1 cellular context compared by ENCODE assay signal in the genomic region with DNA sequence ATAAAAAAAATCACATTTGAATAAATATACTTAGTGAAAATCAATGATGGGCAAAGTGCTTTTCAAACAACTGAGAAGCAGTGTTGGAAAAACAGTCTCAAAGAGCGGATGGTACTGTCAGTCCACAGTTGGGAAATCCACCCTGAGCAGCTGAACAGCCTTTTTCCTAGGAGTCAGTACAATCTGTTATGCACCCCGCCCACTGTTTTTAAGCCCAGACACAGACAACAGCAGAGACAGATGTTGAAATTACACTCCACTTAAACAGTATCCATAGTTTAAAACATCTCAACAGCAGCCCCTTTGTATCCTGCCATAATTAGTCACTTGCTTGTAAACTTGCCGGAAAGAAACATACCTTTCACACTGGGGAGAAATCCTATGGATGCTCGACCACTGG.
TF ChIP-seq lines count a peak whose summit lies in the region.

No MANE protein-coding gene starts in this region.

TF ChIP-seq in GM23338, 12 proteins besides CTCF, POLR2A, EP300 and RAD21 (continued from another document):
- TF ChIP-seq, protein P1, sequence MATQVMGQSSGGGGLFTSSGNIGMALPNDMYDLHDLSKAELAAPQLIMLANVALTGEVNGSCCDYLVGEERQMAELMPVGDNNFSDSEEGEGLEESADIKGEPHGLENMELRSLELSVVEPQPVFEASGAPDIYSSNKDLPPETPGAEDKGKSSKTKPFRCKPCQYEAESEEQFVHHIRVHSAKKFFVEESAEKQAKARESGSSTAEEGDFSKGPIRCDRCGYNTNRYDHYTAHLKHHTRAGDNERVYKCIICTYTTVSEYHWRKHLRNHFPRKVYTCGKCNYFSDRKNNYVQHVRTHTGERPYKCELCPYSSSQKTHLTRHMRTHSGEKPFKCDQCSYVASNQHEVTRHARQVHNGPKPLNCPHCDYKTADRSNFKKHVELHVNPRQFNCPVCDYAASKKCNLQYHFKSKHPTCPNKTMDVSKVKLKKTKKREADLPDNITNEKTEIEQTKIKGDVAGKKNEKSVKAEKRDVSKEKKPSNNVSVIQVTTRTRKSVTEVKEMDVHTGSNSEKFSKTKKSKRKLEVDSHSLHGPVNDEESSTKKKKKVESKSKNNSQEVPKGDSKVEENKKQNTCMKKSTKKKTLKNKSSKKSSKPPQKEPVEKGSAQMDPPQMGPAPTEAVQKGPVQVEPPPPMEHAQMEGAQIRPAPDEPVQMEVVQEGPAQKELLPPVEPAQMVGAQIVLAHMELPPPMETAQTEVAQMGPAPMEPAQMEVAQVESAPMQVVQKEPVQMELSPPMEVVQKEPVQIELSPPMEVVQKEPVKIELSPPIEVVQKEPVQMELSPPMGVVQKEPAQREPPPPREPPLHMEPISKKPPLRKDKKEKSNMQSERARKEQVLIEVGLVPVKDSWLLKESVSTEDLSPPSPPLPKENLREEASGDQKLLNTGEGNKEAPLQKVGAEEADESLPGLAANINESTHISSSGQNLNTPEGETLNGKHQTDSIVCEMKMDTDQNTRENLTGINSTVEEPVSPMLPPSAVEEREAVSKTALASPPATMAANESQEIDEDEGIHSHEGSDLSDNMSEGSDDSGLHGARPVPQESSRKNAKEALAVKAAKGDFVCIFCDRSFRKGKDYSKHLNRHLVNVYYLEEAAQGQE (IDR thresholded peaks at IDR 0.05; ENCODE audit: unreplicated experiment), result no peak
- TF ChIP-seq, protein P2, sequence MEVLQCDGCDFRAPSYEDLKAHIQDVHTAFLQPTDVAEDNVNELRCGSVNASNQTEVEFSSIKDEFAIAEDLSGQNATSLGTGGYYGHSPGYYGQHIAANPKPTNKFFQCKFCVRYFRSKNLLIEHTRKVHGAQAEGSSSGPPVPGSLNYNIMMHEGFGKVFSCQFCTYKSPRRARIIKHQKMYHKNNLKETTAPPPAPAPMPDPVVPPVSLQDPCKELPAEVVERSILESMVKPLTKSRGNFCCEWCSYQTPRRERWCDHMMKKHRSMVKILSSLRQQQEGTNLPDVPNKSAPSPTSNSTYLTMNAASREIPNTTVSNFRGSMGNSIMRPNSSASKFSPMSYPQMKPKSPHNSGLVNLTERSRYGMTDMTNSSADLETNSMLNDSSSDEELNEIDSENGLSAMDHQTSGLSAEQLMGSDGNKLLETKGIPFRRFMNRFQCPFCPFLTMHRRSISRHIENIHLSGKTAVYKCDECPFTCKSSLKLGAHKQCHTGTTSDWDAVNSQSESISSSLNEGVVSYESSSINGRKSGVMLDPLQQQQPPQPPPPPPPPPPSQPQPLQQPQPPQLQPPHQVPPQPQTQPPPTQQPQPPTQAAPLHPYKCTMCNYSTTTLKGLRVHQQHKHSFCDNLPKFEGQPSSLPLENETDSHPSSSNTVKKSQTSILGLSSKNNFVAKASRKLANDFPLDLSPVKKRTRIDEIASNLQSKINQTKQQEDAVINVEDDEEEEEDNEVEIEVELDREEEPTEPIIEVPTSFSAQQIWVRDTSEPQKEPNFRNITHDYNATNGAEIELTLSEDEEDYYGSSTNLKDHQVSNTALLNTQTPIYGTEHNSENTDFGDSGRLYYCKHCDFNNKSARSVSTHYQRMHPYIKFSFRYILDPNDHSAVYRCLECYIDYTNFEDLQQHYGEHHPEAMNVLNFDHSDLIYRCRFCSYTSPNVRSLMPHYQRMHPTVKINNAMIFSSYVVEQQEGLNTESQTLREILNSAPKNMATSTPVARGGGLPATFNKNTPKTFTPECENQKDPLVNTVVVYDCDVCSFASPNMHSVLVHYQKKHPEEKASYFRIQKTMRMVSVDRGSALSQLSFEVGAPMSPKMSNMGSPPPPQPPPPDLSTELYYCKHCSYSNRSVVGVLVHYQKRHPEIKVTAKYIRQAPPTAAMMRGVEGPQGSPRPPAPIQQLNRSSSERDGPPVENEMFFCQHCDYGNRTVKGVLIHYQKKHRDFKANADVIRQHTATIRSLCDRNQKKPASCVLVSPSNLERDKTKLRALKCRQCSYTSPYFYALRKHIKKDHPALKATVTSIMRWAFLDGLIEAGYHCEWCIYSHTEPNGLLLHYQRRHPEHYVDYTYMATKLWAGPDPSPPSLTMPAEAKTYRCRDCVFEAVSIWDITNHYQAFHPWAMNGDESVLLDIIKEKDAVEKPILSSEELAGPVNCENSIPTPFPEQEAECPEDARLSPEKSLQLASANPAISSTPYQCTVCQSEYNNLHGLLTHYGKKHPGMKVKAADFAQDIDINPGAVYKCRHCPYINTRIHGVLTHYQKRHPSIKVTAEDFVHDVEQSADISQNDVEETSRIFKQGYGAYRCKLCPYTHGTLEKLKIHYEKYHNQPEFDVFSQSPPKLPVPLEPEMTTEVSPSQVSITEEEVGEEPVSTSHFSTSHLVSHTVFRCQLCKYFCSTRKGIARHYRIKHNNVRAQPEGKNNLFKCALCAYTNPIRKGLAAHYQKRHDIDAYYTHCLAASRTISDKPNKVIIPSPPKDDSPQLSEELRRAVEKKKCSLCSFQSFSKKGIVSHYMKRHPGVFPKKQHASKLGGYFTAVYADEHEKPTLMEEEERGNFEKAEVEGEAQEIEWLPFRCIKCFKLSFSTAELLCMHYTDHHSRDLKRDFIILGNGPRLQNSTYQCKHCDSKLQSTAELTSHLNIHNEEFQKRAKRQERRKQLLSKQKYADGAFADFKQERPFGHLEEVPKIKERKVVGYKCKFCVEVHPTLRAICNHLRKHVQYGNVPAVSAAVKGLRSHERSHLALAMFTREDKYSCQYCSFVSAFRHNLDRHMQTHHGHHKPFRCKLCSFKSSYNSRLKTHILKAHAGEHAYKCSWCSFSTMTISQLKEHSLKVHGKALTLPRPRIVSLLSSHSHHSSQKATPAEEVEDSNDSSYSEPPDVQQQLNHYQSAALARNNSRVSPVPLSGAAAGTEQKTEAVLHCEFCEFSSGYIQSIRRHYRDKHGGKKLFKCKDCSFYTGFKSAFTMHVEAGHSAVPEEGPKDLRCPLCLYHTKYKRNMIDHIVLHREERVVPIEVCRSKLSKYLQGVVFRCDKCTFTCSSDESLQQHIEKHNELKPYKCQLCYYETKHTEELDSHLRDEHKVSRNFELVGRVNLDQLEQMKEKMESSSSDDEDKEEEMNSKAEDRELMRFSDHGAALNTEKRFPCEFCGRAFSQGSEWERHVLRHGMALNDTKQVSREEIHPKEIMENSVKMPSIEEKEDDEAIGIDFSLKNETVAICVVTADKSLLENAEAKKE (CRISPR knock-in tag; IDR thresholded peaks at IDR 0.05), result no peak
